ENCODE assay signal across 12 cellular contexts in the genomic region with DNA sequence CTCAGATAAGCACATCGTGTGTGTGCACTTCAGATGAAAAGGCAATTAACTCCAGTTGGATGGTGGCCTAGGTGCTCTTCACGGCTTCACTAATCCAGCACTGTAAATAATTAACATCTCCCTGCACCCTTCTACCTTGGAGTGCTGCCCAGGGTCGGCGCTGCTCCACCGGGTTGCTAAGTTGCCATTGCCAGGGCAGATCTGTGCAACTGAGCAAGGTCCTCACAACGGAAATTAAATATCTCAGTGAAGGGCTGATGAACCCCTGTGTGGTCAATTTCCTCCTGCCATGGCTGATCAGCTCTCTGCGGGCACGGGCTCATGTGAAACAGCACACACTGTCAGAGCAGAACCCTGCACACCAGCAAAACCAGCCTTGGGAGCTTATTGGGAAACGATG.
DNase-seq lines count a peak whose midpoint lies in the region; ATAC-seq and TF ChIP-seq lines count a peak whose summit lies in the region.
"Had no signal": no experiment of that assay in that cellular context is flagged by ENCODE, and none has a peak within 500 bp of the region (broad histone marks: within the 10 kb centered on the region; RNA-seq: fewer than 3 reads in every experiment).

No MANE protein-coding gene starts in this region.

- H3K9ac ChIP-seq in liver (ENCODE audit: low read depth in 1 of 2, low read length in 2 of 2), result peak overlapping the region in 1 of 2 donors; percentile 88

- peak overlapping the region in 2 of 3 donors; percentile 7 to 23 for H3K4me3 ChIP-seq in liver (ENCODE audit: low read depth in 1 of 3, low read length in 3 of 3)
- no peak overlapping the region for H3K4me3 ChIP-seq in WERI-Rb-1 (ENCODE audit: low read depth, low read length)
- H3K4me3 ChIP-seq: gastroesophageal sphincter, MG63 had no signal

- H3K27ac ChIP-seq in liver (ENCODE audit: low read depth in 1 of 2, low read length in 2 of 2), result peak overlapping the region; percentile 46 to 88
- no peak overlapping the region for H3K27ac ChIP-seq in WERI-Rb-1
- H3K27ac ChIP-seq: gastroesophageal sphincter had no signal

- no peaks in the 10 kb centered on the region for H3K9me3 Mint-ChIP-seq in activated T-cell treated with anti-CD3 and anti-CD28 coated beads, Interleukin-2, amount 50 U/mL, for 4 hours
- H3K9me3 Mint-ChIP-seq in CD14-positive monocyte, result no peaks in the 10 kb centered on the region

- ATAC-seq in activated T-cell treated with anti-CD3 and anti-CD28 coated beads, Interleukin-2, amount 50 U/mL, for 4 hours, result no peak
- ATAC-seq in GM19455 (IDR thresholded peaks at IDR 0.05; ENCODE audit: unreplicated experiment), result no peak
- ATAC-seq: gastroesophageal sphincter; stimulated activated naive CD8-positive, alpha-beta T cell treated with anti-CD3 and anti-CD28 coated beads, Interleukin-15, Interleukin-2, amounts not matched to agents 100 U/mL and 50 U/mL, for 24 hours had no signal

- intact Hi-C loops in CD14-positive monocyte (cut with micrococcal nuclease), result no loop called here

- no peak overlapping the region for H3K27ac Mint-ChIP-seq in CD14-positive monocyte

- peaks cover 0 to 26% (median 24%) of the 10 kb centered on the region in 4 donors for H3K4me1 ChIP-seq in liver (ENCODE audit: control insufficient read depth in 4 of 4, insufficient read depth in 4 of 4, low read length in 3 of 4)

- H3K9me3 ChIP-seq in liver (ENCODE audit: control insufficient read depth in 4 of 4, low read length in 3 of 4), result no peaks in the 10 kb centered on the region
- no peaks in the 10 kb centered on the region for H3K9me3 ChIP-seq in WERI-Rb-1 (ENCODE audit: severe bottlenecking)
- H3K9me3 ChIP-seq: gastroesophageal sphincter, MG63 had no signal

- peak; percentile 46 to 52 for TF ChIP-seq RAD21 in liver (IDR thresholded peaks at IDR 0.05)

- DNase-seq in AG20443 (ENCODE audit: low spot score), result peak; percentile 33
- DNase-seq in NCI-H1694 (lab: John Stamatoyannopoulos, UW), result peak; percentile 96
- DNase-seq in amniotic epithelial cell (ENCODE audit: low read depth), result peak; percentile 8
- no peak for DNase-seq in activated T-cell treated with anti-CD3 and anti-CD28 coated beads, Interleukin-2, amount 50 U/mL, for 4 hours
- DNase-seq in WERI-Rb-1, result no peak
- no peak for DNase-seq in CD14-positive monocyte (ENCODE audit: low spot score)
- DNase-seq: AML-193; MG63; stimulated activated naive CD8-positive, alpha-beta T cell treated with anti-CD3 and anti-CD28 coated beads, Interleukin-15, Interleukin-2, amounts not matched to agents 100 U/mL and 50 U/mL, for 24 hours had no signal

- H3K27me3 Mint-ChIP-seq in activated T-cell treated with anti-CD3 and anti-CD28 coated beads, Interleukin-2, amount 50 U/mL, for 4 hours (ENCODE audit: low read depth), result no peaks in the 10 kb centered on the region
- peaks cover 0 to 1% (median 0%) of the 10 kb centered on the region in 3 donors for H3K27me3 Mint-ChIP-seq in CD14-positive monocyte (ENCODE audit: low read depth in 3 of 3)

- H3K36me3 ChIP-seq in liver (ENCODE audit: control insufficient read depth in 4 of 4, insufficient read depth in 3 of 4, low read depth in 1 of 4, low read length in 3 of 4) (no peaks in the 10 kb centered on the region), WERI-Rb-1 (no peaks in the 10 kb centered on the region)
- H3K36me3 ChIP-seq: gastroesophageal sphincter, MG63 had no signal

- H3K4me3 Mint-ChIP-seq in activated T-cell treated with anti-CD3 and anti-CD28 coated beads, Interleukin-2, amount 50 U/mL, for 4 hours, result no peak overlapping the region
- no peak overlapping the region for H3K4me3 Mint-ChIP-seq in CD14-positive monocyte

- H3K27me3 ChIP-seq in liver (ENCODE audit: control insufficient read depth in 4 of 4, insufficient read depth in 4 of 4, low read length in 3 of 4), result no peaks in the 10 kb centered on the region
- H3K27me3 ChIP-seq in WERI-Rb-1 (ENCODE audit: insufficient read depth, low read depth, severe bottlenecking), result no peaks in the 10 kb centered on the region
- H3K27me3 ChIP-seq: gastroesophageal sphincter, MG63 had no signal

- H3K36me3 Mint-ChIP-seq in activated T-cell treated with anti-CD3 and anti-CD28 coated beads, Interleukin-2, amount 50 U/mL, for 4 hours (ENCODE audit: insufficient read depth), result no peaks in the 10 kb centered on the region
- H3K36me3 Mint-ChIP-seq in CD14-positive monocyte, result no peaks in the 10 kb centered on the region

- TF ChIP-seq CTCF in liver (IDR thresholded peaks at IDR 0.05; ENCODE audit: low read depth, low read length, missing input control), result no peak
- no peak for TF ChIP-seq CTCF in WERI-Rb-1 (IDR thresholded peaks at IDR 0.05; ENCODE audit: low read depth, low read length)
- TF ChIP-seq CTCF in CD14-positive monocyte (IDR thresholded peaks at IDR 0.05), result no peak

- WGBS in liver, result 28% methylated on average over 9 of the region's 9 CpGs

- H3K4me1 Mint-ChIP-seq in activated T-cell treated with anti-CD3 and anti-CD28 coated beads, Interleukin-2, amount 50 U/mL, for 4 hours (ENCODE audit: low read depth), result no peaks in the 10 kb centered on the region
- peaks cover 5% of the 10 kb centered on the region for H3K4me1 Mint-ChIP-seq in CD14-positive monocyte

TF ChIP-seq in liver, 16 proteins besides CTCF, POLR2A, EP300 and RAD21:
- TF ChIP-seq TAF1 (conservative IDR thresholded peaks at IDR 0.05), result peak; percentile 87
- TF ChIP-seq REST (IDR thresholded peaks at IDR 0.05), result peak; percentile 84
- TF ChIP-seq GABPA (IDR thresholded peaks at IDR 0.05 in 1 of 2, conservative IDR thresholded peaks at IDR 0.05 in 1 of 2), result peak in 1 of 2 donors; percentile 73
- peak; percentile 59 to 76 for TF ChIP-seq JUND (IDR thresholded peaks at IDR 0.05)
- TF ChIP-seq FOXA1 (IDR thresholded peaks at IDR 0.05), result peak; percentile 87
- TF ChIP-seq HNF4A (conservative IDR thresholded peaks at IDR 0.05), result peak; percentile 90 to 92
- peak; percentile 89 to 94 for TF ChIP-seq RXRA (IDR thresholded peaks at IDR 0.05)
- TF ChIP-seq EGR1 (IDR thresholded peaks at IDR 0.05; ENCODE audit: low read depth in 2 of 2), result peak in 1 of 2 donors; percentile 88
- TF ChIP-seq, protein P1, sequence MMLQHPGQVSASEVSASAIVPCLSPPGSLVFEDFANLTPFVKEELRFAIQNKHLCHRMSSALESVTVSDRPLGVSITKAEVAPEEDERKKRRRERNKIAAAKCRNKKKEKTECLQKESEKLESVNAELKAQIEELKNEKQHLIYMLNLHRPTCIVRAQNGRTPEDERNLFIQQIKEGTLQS (IDR thresholded peaks at IDR 0.05), result peak; percentile 38
- TF ChIP-seq, protein P2, sequence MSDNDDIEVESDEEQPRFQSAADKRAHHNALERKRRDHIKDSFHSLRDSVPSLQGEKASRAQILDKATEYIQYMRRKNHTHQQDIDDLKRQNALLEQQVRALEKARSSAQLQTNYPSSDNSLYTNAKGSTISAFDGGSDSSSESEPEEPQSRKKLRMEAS (IDR thresholded peaks at IDR 0.05), result peak; percentile 92
- peak; percentile 75 for TF ChIP-seq ZBTB33 (IDR thresholded peaks at IDR 0.05)
- TF ChIP-seq HNF4G (IDR thresholded peaks at IDR 0.05), result peak; percentile 38
- no peak for TF ChIP-seq NR2F2 (IDR thresholded peaks at IDR 0.05)
- peak; percentile 85 for TF ChIP-seq FOXA2 (IDR thresholded peaks at IDR 0.05)
- TF ChIP-seq SP1 (IDR thresholded peaks at IDR 0.05), result peak; percentile 98
- peak; percentile 95 for TF ChIP-seq YY1 (IDR thresholded peaks at IDR 0.05)

Comparison
In these comparisons a context has a peak if more than half of its experiments do, and no peak if none do; other contexts are left out.
1. DNase-seq: peak in AG20443 (single experiment), NCI-H1694 (single experiment) and amniotic epithelial cell (single experiment); none in activated T-cell treated with anti-CD3 and anti-CD28 coated beads, Interleukin-2, amount 50 U/mL, for 4 hours (single experiment), WERI-Rb-1 (single experiment) and CD14-positive monocyte (single experiment).